Comparison of ENCODE assay signal across 18 cellular contexts in the genomic region with DNA sequence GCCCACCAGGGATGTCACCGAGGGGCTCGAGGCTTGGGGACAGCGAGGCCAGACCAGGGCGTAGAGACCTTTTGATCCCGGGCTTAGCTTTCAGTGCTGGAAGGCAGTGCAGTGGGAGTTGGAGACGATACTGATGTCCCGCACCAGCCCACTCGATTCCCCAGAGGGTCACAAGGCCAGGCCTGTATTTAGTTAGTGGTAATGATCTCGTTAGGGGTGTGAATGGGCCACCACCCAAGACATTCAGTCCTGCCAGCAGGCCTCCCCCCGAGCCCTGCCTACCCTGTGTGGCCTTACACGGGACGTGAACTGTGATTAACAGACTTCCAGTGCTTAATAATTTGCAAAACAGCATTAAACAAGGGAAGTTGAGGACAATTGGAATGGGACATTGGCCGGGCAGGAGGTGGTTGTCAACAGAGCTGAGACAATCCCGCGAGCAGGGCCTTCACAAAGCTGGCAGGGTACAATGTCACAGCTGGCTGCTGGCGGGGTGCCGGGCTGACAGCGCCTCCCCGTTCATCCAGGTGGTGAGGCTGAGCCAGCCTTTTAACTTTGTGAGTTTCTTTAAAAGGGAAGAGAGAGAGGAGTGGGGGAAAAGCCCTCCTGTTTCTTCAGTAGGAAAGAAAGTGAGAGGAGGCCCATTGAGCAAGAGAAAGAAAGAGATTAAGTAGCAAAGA.
"Had no signal": no experiment of that assay in that cellular context is flagged by ENCODE, and none has a peak within 500 bp of the region (broad histone marks: within the 10 kb centered on the region; RNA-seq: fewer than 3 reads in every experiment).

No MANE protein-coding gene starts in this region.

- H3K27ac ChIP-seq: body of pancreas, colonic mucosa, esophagus squamous epithelium, hepatocyte, left ventricle myocardium inferior, skin epidermis, transverse colon, vagina had no signal

- H3K4me1 ChIP-seq: body of pancreas, colonic mucosa, esophagus squamous epithelium, left ventricle myocardium inferior, transverse colon, vagina had no signal

- DNase-seq: activated CD4-positive, alpha-beta T cell treated with anti-CD3 and anti-CD28 coated beads, Interleukin-2, amount 10 ng/mL, durations not matched to agents 7 days and 5 days; activated CD8-positive, alpha-beta memory T cell treated with anti-CD3 and anti-CD28 coated beads, Interleukin-2, amount 50 U/mL, for 48 hours; activated gamma-delta T cell treated with Interleukin-2 at 50 U/mL for 16 hours; activated T-cell treated with anti-CD3 and anti-CD28 coated beads, Interleukin-2, amount 50 U/mL, for 72 hours; central memory CD4-positive, alpha-beta T cell; colonic mucosa; effector CD4-positive, alpha-beta T cell; esophagus squamous epithelium; left ventricle myocardium inferior; right cardiac atrium; stimulated activated CD4-positive, alpha-beta T cell treated with anti-CD3 and anti-CD28 coated beads, Interleukin-15, amount 100 ng/mL, for 24 hours; stimulated activated CD4-positive, alpha-beta T cell treated with anti-CD3 and anti-CD28 coated beads, Interleukin-4, amount 100 ng/mL, for 1 hour; stimulated activated naive CD4-positive, alpha-beta T cell; transverse colon had no signal

- H3K36me3 ChIP-seq: colonic mucosa, esophagus squamous epithelium, left ventricle myocardium inferior, transverse colon, vagina had no signal

- H3K27me3 ChIP-seq: body of pancreas, colonic mucosa, hepatocyte, transverse colon, vagina had no signal

- H3K9me3 ChIP-seq: body of pancreas, colonic mucosa, esophagus squamous epithelium, left ventricle myocardium inferior, transverse colon, vagina had no signal

- H3K4me3 ChIP-seq: body of pancreas, colonic mucosa, esophagus squamous epithelium, hepatocyte, left ventricle myocardium inferior, skin epidermis, transverse colon, vagina had no signal
